ENCODE assay signal across 19 cellular contexts in genomic region chr12:64470507-64470906, GRCh38. TPM values are rescaled to one million over a fixed set of nuclear protein-coding genes. Genes with fewer than 3 reads are reported as not detected.
A peak's percentile ranks its signal among the peaks of the same experiment; 100 is the strongest.
DNase-seq lines count a peak whose midpoint lies in the region; ATAC-seq and TF ChIP-seq lines count a peak whose summit lies in the region.
"Had no signal": no experiment of that assay in that cellular context is flagged by ENCODE, and none has a peak within 500 bp of the region (broad histone marks: within the 10 kb centered on the region; RNA-seq: fewer than 3 reads in every experiment).

No MANE protein-coding gene starts in this region.

- H2AFZ ChIP-seq in IMR-90 (replicated peaks; ENCODE audit: low read length, poor library complexity), result no peak overlapping the region

- in situ Hi-C loops in IMR-90 (cut with MboI; ENCODE audit: low sequenced_read_pairs) (no loop called here), G401 (cut with HindIII; ENCODE audit: low sequenced_read_pairs) (no loop called here)

- no peak overlapping the region for H3K4me3 ChIP-seq in CD4-positive, alpha-beta memory T cell (ENCODE audit: low read length in 2 of 2)
- no peak overlapping the region for H3K4me3 ChIP-seq in IMR-90 (ENCODE audit: insufficient read depth, low read depth, low read length)
- no peak overlapping the region for H3K4me3 ChIP-seq in left ventricle myocardium inferior
- no peak overlapping the region for H3K4me3 ChIP-seq in psoas muscle
- H3K4me3 ChIP-seq: A549, HAP-1 had no signal

- CTCF ChIA-PET in CD4-positive, alpha-beta memory T cell (lab: Charles Lee; ENCODE audit: partially characterized antibody), result interaction anchor here (1.8 kb wide), 1 partner anchor 13 kb away, joined by 4 read pairs; no protein-coding TSS in a partner anchor
- CTCF ChIA-PET in IMR-90 (lab: Yijun Ruan, JAX), result no interaction called here

- H3K27me3 Mint-ChIP-seq in CD4-positive, alpha-beta memory T cell, result no peaks in the 10 kb centered on the region

- no peak overlapping the region for H3K9ac ChIP-seq in IMR-90 (ENCODE audit: low read depth, low read length)

- peaks cover 4 to 11% (median 4%) of the 10 kb centered on the region in 4 donors for H3K4me1 Mint-ChIP-seq in CD4-positive, alpha-beta memory T cell

- H3K4me1 ChIP-seq in CD4-positive, alpha-beta memory T cell (ENCODE audit: insufficient read depth, low read length), result no peaks in the 10 kb centered on the region
- H3K4me1 ChIP-seq in IMR-90 (ENCODE audit: control insufficient read depth, insufficient read depth, low read length) (no peaks in the 10 kb centered on the region), left ventricle myocardium inferior (peaks cover 27% of the 10 kb centered on the region), psoas muscle (peaks cover 23% of the 10 kb centered on the region)
- H3K4me1 ChIP-seq: A549 had no signal

- H3K27ac ChIP-seq in CD4-positive, alpha-beta memory T cell (ENCODE audit: low read depth, low read length), result no peak overlapping the region
- H3K27ac ChIP-seq in IMR-90 (ENCODE audit: insufficient read depth, low read length) (no peak overlapping the region), left ventricle myocardium inferior (replicated peaks) (peak overlapping the region; percentile 36), psoas muscle (peak overlapping the region; percentile 79)
- H3K27ac ChIP-seq: A549, C4-2B, HL-60 had no signal

- no peak for DNase-seq in CD4-positive, alpha-beta memory T cell
- DNase-seq in IMR-90, result no peak
- no peak for DNase-seq in left ventricle myocardium inferior
- DNase-seq in psoas muscle, result no peak
- no peak for DNase-seq in G401 (ENCODE audit: low spot score)
- DNase-seq in NCI-H2107 treated with DMSO at 0.1 percent for 48 hours (lab: John Stamatoyannopoulos, UW; ENCODE audit: unreplicated experiment), result no peak
- DNase-seq: BE2C; CD8-positive, alpha-beta T cell; COR-L47; DMS153; DMS79 treated with DMSO at 0.1 percent for 48 hours; EL; GDM1; GOT3 had no signal

- WGBS in IMR-90 (ENCODE audit: extremely low coverage in 2 of 2, insufficient read length in 1 of 2), 2 experiments, result no CpG with 5 or more reads among the region's 2 CpGs
- WGBS in psoas muscle, 3 donors, result 26 to 39% (median 30%) methylated on average over 2 of the region's 2 CpGs

- H3K36me3 ChIP-seq in CD4-positive, alpha-beta memory T cell (ENCODE audit: insufficient read depth, low read length), result peaks cover 36% of the 10 kb centered on the region
- H3K36me3 ChIP-seq in IMR-90 (ENCODE audit: control insufficient read depth, insufficient read depth, low read length), result peaks cover 44% of the 10 kb centered on the region
- H3K36me3 ChIP-seq in left ventricle myocardium inferior, result peaks cover 72% of the 10 kb centered on the region
- H3K36me3 ChIP-seq in psoas muscle (ENCODE audit: insufficient read depth in 1 of 2, low read depth in 1 of 2), result peaks cover 17 to 83% of the 10 kb centered on the region in 2 donors

- dilution Hi-C loops in IMR-90 (cut with HindIII; ENCODE audit: low sequenced_read_pairs, unreplicated experiment), result no loop called here

- no peak overlapping the region for H3K4me3 Mint-ChIP-seq in CD4-positive, alpha-beta memory T cell
- H3K4me3 Mint-ChIP-seq: CD8-positive, alpha-beta T cell had no signal

- H3K27me3 ChIP-seq in CD4-positive, alpha-beta memory T cell (ENCODE audit: insufficient read depth, low read length), result no peaks in the 10 kb centered on the region
- no peaks in the 10 kb centered on the region for H3K27me3 ChIP-seq in IMR-90 (ENCODE audit: control insufficient read depth, insufficient read depth, low read length)
- H3K27me3 ChIP-seq in left ventricle myocardium inferior (ENCODE audit: low read depth), result no peaks in the 10 kb centered on the region
- H3K27me3 ChIP-seq in psoas muscle (ENCODE audit: insufficient read depth in 3 of 3, low read length in 2 of 3), result no peaks in the 10 kb centered on the region
- H3K27me3 ChIP-seq: BE2C had no signal

- no peak for TF ChIP-seq RAD21 in IMR-90 (IDR thresholded peaks at IDR 0.05; ENCODE audit: low read length)

- no peak overlapping the region for H2AK9ac ChIP-seq in IMR-90 (replicated peaks; ENCODE audit: low read depth, low read length, poor library complexity)

- BruUV-seq in IMR-90 (replicated peaks; lab: Mats Ljungman, UMichigan), result no TSS peak

- no peak overlapping the region for H3K14ac ChIP-seq in IMR-90 (replicated peaks; ENCODE audit: low read depth, low read length)

- no peak overlapping the region for H2BK120ac ChIP-seq in IMR-90 (ENCODE audit: low read depth, low read length)

- peaks cover 58 to 80% of the 10 kb centered on the region in 2 donors for H3K36me3 Mint-ChIP-seq in CD4-positive, alpha-beta memory T cell

- H3K56ac ChIP-seq in IMR-90 (ENCODE audit: extremely low read depth, insufficient read depth, low read length), result no peak overlapping the region

- no peak overlapping the region for H4K5ac ChIP-seq in IMR-90 (ENCODE audit: low read depth, low read length)

- H2BK20ac ChIP-seq in IMR-90 (ENCODE audit: low read depth, low read length), result no peak overlapping the region

- no peak overlapping the region for H2AK5ac ChIP-seq in IMR-90 (ENCODE audit: low read depth, low read length)

- H3K27ac Mint-ChIP-seq in CD4-positive, alpha-beta memory T cell, result peak overlapping the region in 5 of 7 donors; percentile 2 to 31 (median 20)

- no peak overlapping the region for H3K4ac ChIP-seq in IMR-90 (ENCODE audit: low read depth, low read length)

- no peak for TF ChIP-seq POLR2A in IMR-90 (IDR thresholded peaks at IDR 0.05; ENCODE audit: low read depth, low read length)

- peaks cover 19 to 45% of the 10 kb centered on the region in 2 experiments for H3K79me1 ChIP-seq in IMR-90 (ENCODE audit: low read depth in 1 of 2, low read length in 2 of 2)

- H3K9me3 Mint-ChIP-seq in CD4-positive, alpha-beta memory T cell, result peaks cover 0 to 8% (median 4%) of the 10 kb centered on the region in 8 donors

- H3K9me3 ChIP-seq in CD4-positive, alpha-beta memory T cell (ENCODE audit: control insufficient read depth in 1 of 2, low read length in 2 of 2), result no peaks in the 10 kb centered on the region
- H3K9me3 ChIP-seq in IMR-90 (ENCODE audit: control insufficient read depth, insufficient read depth, low read length), result peaks cover 3% of the 10 kb centered on the region; the same call in 1 of the 2 replicates
- H3K9me3 ChIP-seq in left ventricle myocardium inferior (replicated peaks), result peaks cover 4% of the 10 kb centered on the region
- H3K9me3 ChIP-seq in psoas muscle, result peaks cover 2% of the 10 kb centered on the region
- H3K9me3 ChIP-seq: BE2C, HAP-1 had no signal

- H2BK5ac ChIP-seq in IMR-90 (ENCODE audit: low read depth, low read length, poor library complexity, severe bottlenecking), result no peak overlapping the region

- no peak overlapping the region for H4K91ac ChIP-seq in IMR-90 (ENCODE audit: insufficient read depth, low read depth, low read length)

- no peak overlapping the region for H4K8ac ChIP-seq in IMR-90 (ENCODE audit: low read depth in 2 of 2, low read length in 2 of 2)

- ATAC-seq in IMR-90 (ENCODE audit: low read depth) (no peak), psoas muscle (peak; percentile 75 to 90 (median 86)), HG03135 (IDR thresholded peaks at IDR 0.05; ENCODE audit: unreplicated experiment) (no peak)
- ATAC-seq: A549; CD8-positive, alpha-beta T cell had no signal

- H4K20me1 ChIP-seq in IMR-90 (ENCODE audit: insufficient read depth, low read length), result no peaks in the 10 kb centered on the region

- POLR2A ChIA-PET in CD4-positive, alpha-beta memory T cell (lab: Charles Lee; ENCODE audit: partially characterized antibody), result no interaction called here
- POLR2A ChIA-PET in IMR-90 (lab: Charles Lee; ENCODE audit: unreplicated experiment), result no interaction called here

- TF ChIP-seq CTCF in IMR-90 (conservative IDR thresholded peaks at IDR 0.05; ENCODE audit: low read depth, low read length), result no peak
- TF ChIP-seq CTCF in left ventricle myocardium inferior (IDR thresholded peaks at IDR 0.05; ENCODE audit: borderline replicate concordance), result no peak
- TF ChIP-seq CTCF in psoas muscle (IDR thresholded peaks at IDR 0.05), result no peak

- H3K23ac ChIP-seq in IMR-90 (ENCODE audit: low read depth, low read length), result 0 out of 2 replicates have a peak overlapping the region, but pooled peaks have one; percentile 37

- H3K4me2 ChIP-seq in IMR-90 (ENCODE audit: low read depth, low read length), result no peak overlapping the region
- H3K4me2 ChIP-seq: A549 had no signal

- peaks cover 14% of the 10 kb centered on the region for H3K9me1 ChIP-seq in IMR-90 (ENCODE audit: insufficient read depth, low read length)

- H2BK15ac ChIP-seq in IMR-90 (ENCODE audit: low read depth, low read length), result no peak overlapping the region

- no peak overlapping the region for H3K18ac ChIP-seq in IMR-90 (ENCODE audit: low read depth, low read length)

- intact Hi-C loops in CD4-positive, alpha-beta memory T cell (cut with micrococcal nuclease), result no loop called here
- intact Hi-C loops in IMR-90 (cut with micrococcal nuclease), result no loop called here
- intact Hi-C loops in left ventricle myocardium inferior (cut with micrococcal nuclease), result no loop called here
- intact Hi-C loops in psoas muscle (cut with DNase I), result no loop called here

TF ChIP-seq in IMR-90, 13 proteins besides CTCF, POLR2A, EP300 and RAD21 (continues in another document):
- TF ChIP-seq SMC3 (IDR thresholded peaks at IDR 0.05; ENCODE audit: low read depth, low read length), result no peak
- no peak for TF ChIP-seq BHLHE40 (IDR thresholded peaks at IDR 0.05; ENCODE audit: low read depth, low read length)
- TF ChIP-seq FOS (IDR thresholded peaks at IDR 0.05; ENCODE audit: low read depth, low read length), result no peak
- no peak for TF ChIP-seq MAFK (IDR thresholded peaks at IDR 0.05; ENCODE audit: low read depth, low read length)
- TF ChIP-seq ELK1 (IDR thresholded peaks at IDR 0.05; ENCODE audit: borderline replicate concordance, low read depth, low read length), result no peak

RNA-seq across cellular contexts. Expression of gene TBK1, which starts 18.6 kb away (rescaled TPM):
- 10 to 100 TPM; 23.8 to 25.0 TPM for total RNA-seq in CD4-positive, alpha-beta memory T cell
- polyA plus RNA-seq in CD4-positive, alpha-beta memory T cell, result 10 to 100 TPM; 22.4 to 24.1 TPM
- total RNA-seq in IMR-90 (2012; rRNA removed), result 9.9 and 25.3 TPM in 2 replicates
- 7.8 and 11.6 TPM in 2 replicates for polyA plus RNA-seq in IMR-90 (2012; rRNA removed)
- 0.49 and 0.65 TPM in 2 replicates for polyA plus RNA-seq in IMR-90 (2012; cell fraction: cytosol; rRNA removed)
- 0.85 and 11.8 TPM in 2 replicates for polyA plus RNA-seq in IMR-90 (2012; cell fraction: nucleus; rRNA removed; ENCODE audit: low replicate concordance)
- total RNA-seq in left ventricle myocardium inferior, result 11.5 TPM
- 10 to 100 TPM; 11.6 to 20.6 (median 19.7) TPM for total RNA-seq in psoas muscle
- 10 to 100 TPM; 17.0 to 39.8 (median 20.3) TPM for polyA plus RNA-seq in psoas muscle
- 26.2 and 28.6 TPM in 2 replicates for total RNA-seq in G401 (2014; rRNA removed; shearing (Covaris generic))

Comparison
In these comparisons a context has a peak if more than half of its experiments do, and no peak if none do; other contexts are left out.
1. H3K27ac ChIP-seq: peak in left ventricle myocardium inferior (single experiment) and psoas muscle (single experiment); none in CD4-positive, alpha-beta memory T cell (single experiment) and IMR-90 (single experiment).
2. ATAC-seq: peak in psoas muscle (4 of 4); none in IMR-90 (single experiment) and HG03135 (single experiment).